ENCODE assay signal across 19 cellular contexts in the genomic region with DNA sequence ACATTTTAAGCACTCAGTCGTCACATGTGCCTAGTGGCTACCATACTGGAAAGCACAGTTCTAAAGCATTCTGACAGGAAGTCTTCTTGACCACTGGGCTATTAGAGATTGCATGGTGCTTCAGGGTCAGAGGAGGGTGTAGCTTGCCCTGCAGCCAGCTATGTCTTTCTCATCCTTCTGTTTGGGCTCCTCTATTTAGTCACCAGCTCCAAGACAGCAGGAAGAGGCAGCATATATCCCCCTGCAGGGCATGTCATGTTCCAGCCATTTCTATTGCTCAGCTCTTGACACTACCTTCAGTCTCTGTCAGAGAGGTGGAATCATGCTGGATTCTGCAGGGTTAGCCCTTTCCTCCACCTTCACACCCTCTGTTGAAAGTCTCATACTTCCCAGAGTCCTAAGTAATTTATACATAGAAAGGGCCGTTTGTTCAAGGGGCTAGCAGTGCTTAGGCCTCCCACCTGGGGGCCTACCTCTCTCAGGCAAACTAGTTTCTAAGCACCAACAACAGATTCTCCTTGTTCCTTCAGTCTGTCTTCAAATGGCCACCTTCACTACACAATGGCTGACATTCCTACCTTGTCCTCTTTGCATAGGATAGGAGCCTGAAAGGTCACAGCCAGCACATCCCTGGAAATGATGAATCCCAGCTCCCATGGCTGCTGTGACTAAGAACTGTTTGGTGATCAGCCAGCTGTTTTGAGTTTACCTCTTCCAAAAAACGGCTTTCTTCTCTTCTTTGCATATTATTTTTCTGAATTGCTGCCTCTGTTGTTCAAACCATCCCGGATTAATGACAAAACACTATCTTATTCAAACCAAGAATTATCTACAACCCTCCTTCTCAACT.
DNase-seq lines count a peak whose midpoint lies in the region; FAIRE-seq and TF ChIP-seq lines count a peak whose summit lies in the region.
"Had no signal": no experiment of that assay in that cellular context is flagged by ENCODE, and none has a peak within 500 bp of the region (broad histone marks: within the 10 kb centered on the region; RNA-seq: fewer than 3 reads in every experiment).

No MANE protein-coding gene starts in this region.

- H3K4me2 ChIP-seq in OCI-LY7 (ENCODE audit: low read length) = no peak overlapping the region

- H3K36me3 ChIP-seq in H7 (replicated peaks; ENCODE audit: control insufficient read depth, insufficient read depth, low read length) (no peaks in the 10 kb centered on the region), OCI-LY7 (ENCODE audit: insufficient read depth, low read length) (no peaks in the 10 kb centered on the region)
- H3K36me3 ChIP-seq: esophagus squamous epithelium, heart left ventricle had no signal

- H3K79me2 ChIP-seq in OCI-LY7 (ENCODE audit: insufficient read depth, low read depth, low read length) = no peaks in the 10 kb centered on the region

- intact Hi-C loops in OCI-LY7 (cut with micrococcal nuclease; ENCODE audit: unreplicated experiment) = no loop called here

- no peak overlapping the region for H3K4me3 ChIP-seq in H7 (ENCODE audit: insufficient read depth, low read depth, low read length)
- H3K4me3 ChIP-seq in OCI-LY7 (ENCODE audit: low read depth, low read length, poor library complexity, severe bottlenecking) = no peak overlapping the region
- H3K4me3 ChIP-seq: esophagus squamous epithelium, heart left ventricle had no signal

- CTCF ChIA-PET in OCI-LY7 (lab: Charles Lee; ENCODE audit: unreplicated experiment) = no interaction called here

- H3K4me1 ChIP-seq in OCI-LY7 (ENCODE audit: insufficient read depth, low read length, poor library complexity, severe bottlenecking) = no peaks in the 10 kb centered on the region
- H3K4me1 ChIP-seq: heart left ventricle had no signal

- peak; percentile 40; the same call in 1 of the 2 replicates for TF ChIP-seq CTCF in OCI-LY7 (conservative IDR thresholded peaks at IDR 0.05; ENCODE audit: low read length)

- H4K20me1 ChIP-seq in OCI-LY7 (ENCODE audit: insufficient read depth, low read length) = no peaks in the 10 kb centered on the region

- POLR2A ChIA-PET in OCI-LY7 (lab: Charles Lee) = no interaction called here

- no peak overlapping the region for H2AFZ ChIP-seq in OCI-LY7 (ENCODE audit: low read length)

- peak; percentile 23 for DNase-seq in AG20443 (ENCODE audit: low spot score)
- peak; percentile 13 for DNase-seq in H7
- no peak for DNase-seq in OCI-LY7 (ENCODE audit: low spot score)
- DNase-seq in iPS DF 19.7 (ENCODE audit: low read depth, low spot score) = peak; percentile 69
- no peak for DNase-seq in activated CD4-positive, alpha-beta T cell treated with anti-CD3 and anti-CD28 coated beads for 4 hours
- DNase-seq in dedifferentiated amniotic fluid mesenchymal stem cell (ENCODE audit: extremely low spot score) = no peak
- DNase-seq in GM12892 (ENCODE audit: insufficient read length) = no peak
- DNase-seq in AML-193 (lab: John Stamatoyannopoulos, UW) = no peak
- DNase-seq: activated CD4-positive, CD25-positive, alpha-beta regulatory T cell; CD4-positive, alpha-beta T cell; DMS79 treated with DMSO at 0.1 percent for 48 hours; esophagus squamous epithelium; heart left ventricle; kidney glomerular epithelial cell; NCI-H146; NCI-H2227 treated with DMSO at 0.1 percent for 48 hours; SIG-M5; stimulated activated CD4-positive, alpha-beta T cell treated with anti-CD3 and anti-CD28 coated beads, Interleukin-15, amount 100 ng/mL, for 24 hours; T-helper 2 cell had no signal

- no peaks in the 10 kb centered on the region for H3K9me2 ChIP-seq in OCI-LY7 (ENCODE audit: insufficient read depth, low read length)

- FAIRE-seq in GM12892 (lab: Jason Lieb, UNC) = no peak

- no peaks in the 10 kb centered on the region for H3K9me3 ChIP-seq in OCI-LY7 (ENCODE audit: low read length)
- H3K9me3 ChIP-seq: esophagus squamous epithelium, heart left ventricle had no signal

- no peaks in the 10 kb centered on the region for H3K27me3 ChIP-seq in H7 (ENCODE audit: control insufficient read depth, insufficient read depth, low read length)
- H3K27me3 ChIP-seq: esophagus squamous epithelium, heart left ventricle had no signal

- H3K27ac ChIP-seq in OCI-LY7 (ENCODE audit: low read depth, low read length, poor library complexity, severe bottlenecking) = no peak overlapping the region
- H3K27ac ChIP-seq: esophagus squamous epithelium, heart left ventricle had no signal

- TF ChIP-seq POLR2A in GM12892 (IDR thresholded peaks at IDR 0.05; ENCODE audit: low read depth, low read length) = no peak

- BruUV-seq in OCI-LY7 (replicated peaks; lab: Mats Ljungman, UMichigan) = no TSS peak

Comparison
In these comparisons a context has a peak if more than half of its experiments do, and no peak if none do; other contexts are left out.
1. DNase-seq: peak in AG20443 (single experiment), H7 (single experiment) and iPS DF 19.7 (single experiment); none in OCI-LY7 (single experiment), activated CD4-positive, alpha-beta T cell treated with anti-CD3 and anti-CD28 coated beads for 4 hours (0 of 2), dedifferentiated amniotic fluid mesenchymal stem cell (single experiment), GM12892 (single experiment) and AML-193 (0 of 2).